Comparison of ENCODE assay signal across 11 cellular contexts in genomic region chr6:140572129-140572528, GRCh38.
A peak's percentile ranks its signal among the peaks of the same experiment; 100 is the strongest.
DNase-seq lines count a peak whose midpoint lies in the region; ATAC-seq lines count a peak whose summit lies in the region.
"Had no signal": no experiment of that assay in that cellular context is flagged by ENCODE, and none has a peak within 500 bp of the region (broad histone marks: within the 10 kb centered on the region; RNA-seq: fewer than 3 reads in every experiment).

No MANE protein-coding gene starts in this region.

- peaks cover 24% of the 10 kb centered on the region for H3K4me1 ChIP-seq in adipocyte (ENCODE audit: control insufficient read depth, insufficient read depth, low read length)
- H3K4me1 ChIP-seq: testis had no signal

- peak overlapping the region; percentile 48 for H3K9ac ChIP-seq in adipocyte (ENCODE audit: low read length)

- ATAC-seq in Right ventricle myocardium inferior: no peak

- H3K27me3 ChIP-seq in adipocyte (replicated peaks; ENCODE audit: control insufficient read depth, insufficient read depth, low read length): no peaks in the 10 kb centered on the region
- H3K27me3 ChIP-seq: testis had no signal

- DNase-seq in AG08396 (ENCODE audit: low spot score) (peak; percentile 46), HT1080 (ENCODE audit: low read depth) (peak; percentile 94), adipocyte (ENCODE audit: low read depth) (peak; percentile 91), hepatic stellate cell (ENCODE audit: low spot score) (peak; percentile 17), activated gamma-delta T cell (lab: John Stamatoyannopoulos, UW) (no peak), NCI-H2227 treated with DMSO at 0.1 percent for 48 hours (lab: John Stamatoyannopoulos, UW) (no peak), Right ventricle myocardium inferior (ENCODE audit: missing footprints) (no peak), NCI-H2107 treated with DMSO at 0.1 percent for 48 hours (lab: John Stamatoyannopoulos, UW; ENCODE audit: unreplicated experiment) (no peak)
- DNase-seq: NCI-H2081; stimulated activated CD4-positive, alpha-beta T cell treated with anti-CD3 and anti-CD28 coated beads, Interleukin-12 subunit alpha, Interleukin-12 subunit beta, amount 100 ng/mL, for 4 hours; testis had no signal

- intact Hi-C loops in Right ventricle myocardium inferior (cut with DNase I): loop anchor here (2.0 kb wide), 1 partner anchor 65 kb away; no protein-coding TSS in a partner anchor

- H3K9me3 ChIP-seq in adipocyte (ENCODE audit: control insufficient read depth, low read length): no peaks in the 10 kb centered on the region
- H3K9me3 ChIP-seq: testis had no signal

- H3K4me3 ChIP-seq in adipocyte (ENCODE audit: low read length): no peak overlapping the region
- H3K4me3 ChIP-seq: testis had no signal

- H3K36me3 ChIP-seq in adipocyte (ENCODE audit: control insufficient read depth, insufficient read depth, low read length, severe bottlenecking): no peaks in the 10 kb centered on the region

Comparison
In these comparisons a context has a peak if more than half of its experiments do, and no peak if none do; other contexts are left out.
1. DNase-seq: peak in AG08396 (single experiment), HT1080 (single experiment), adipocyte (single experiment) and hepatic stellate cell (single experiment); none in activated gamma-delta T cell (single experiment), NCI-H2227 treated with DMSO at 0.1 percent for 48 hours (single experiment), Right ventricle myocardium inferior (single experiment) and NCI-H2107 treated with DMSO at 0.1 percent for 48 hours (single experiment).